ENCODE assay signal across 8 cellular contexts in the genomic region with DNA sequence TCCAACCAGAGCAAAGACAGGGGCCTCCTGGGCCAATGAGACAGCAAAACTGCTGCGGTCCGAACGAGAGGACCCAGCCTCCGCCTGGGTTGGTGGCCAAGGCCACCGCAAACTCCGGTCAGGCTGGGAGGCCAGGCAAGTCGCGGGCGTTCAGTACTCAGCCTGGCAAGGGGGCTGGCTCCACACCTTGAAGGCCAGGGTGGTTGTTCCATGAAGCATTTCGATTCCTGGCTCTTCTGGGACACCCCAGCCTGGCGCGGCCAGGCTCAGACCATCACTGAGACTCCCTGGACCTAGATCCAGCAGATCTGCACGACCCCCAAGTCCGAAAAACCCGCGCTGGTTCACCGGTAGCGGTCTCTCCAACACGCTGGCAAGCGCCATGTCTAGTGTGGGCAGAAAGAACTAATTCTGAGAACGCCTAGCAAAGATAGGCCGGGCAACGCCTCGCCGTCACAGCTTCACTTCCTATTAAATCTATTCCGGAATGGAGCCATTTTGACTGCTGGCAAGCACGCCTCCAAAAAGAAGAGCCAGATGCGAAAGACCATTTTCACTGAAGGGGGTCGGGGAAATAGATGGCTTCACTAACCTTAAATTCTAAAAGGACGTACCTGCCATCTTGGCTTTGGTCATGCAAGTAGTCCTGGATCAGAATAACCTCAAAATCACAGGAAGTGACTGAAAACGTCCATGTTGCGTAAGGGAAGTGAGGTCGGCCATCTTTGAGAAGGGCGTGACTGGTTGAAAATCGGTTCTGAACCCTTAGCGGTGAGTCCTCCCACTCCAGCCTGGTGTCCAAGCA. TPM values are rescaled to one million over a fixed set of nuclear protein-coding genes. Genes with fewer than 3 reads are reported as not detected.
A peak's percentile ranks its signal among the peaks of the same experiment; 100 is the strongest.
DNase-seq lines count a peak whose midpoint lies in the region; ATAC-seq and TF ChIP-seq lines count a peak whose summit lies in the region.

A gene (minus strand): TSS at position 403 of the 805 bp plus-strand sequence. CDS start 19 bp downstream, at position 384.

- peak within 1 kb of the TSS; percentile 98 for H3K9ac ChIP-seq in endodermal cell (ENCODE audit: extremely low read depth, low read length, poor library complexity, severe bottlenecking)

- POLR2A ChIA-PET in activated CD4-positive, alpha-beta memory T cell treated with anti-CD3 and anti-CD28 coated beads for 36 hours (lab: Charles Lee): interaction anchor here (0.5 to 3.9 kb wide), 5 partner anchors 28 to 146 kb away, joined by 3 to 37 read pairs (median 5); a partner anchor contains a TSS

- intact Hi-C loops in activated CD4-positive, alpha-beta memory T cell treated with anti-CD3 and anti-CD28 coated beads for 36 hours (cut with micrococcal nuclease): loop anchor here (1.0 to 2.0 kb wide), 4 partner anchors 22 to 1524 kb away; a partner anchor contains a TSS

- CTCF ChIA-PET in activated CD4-positive, alpha-beta memory T cell treated with anti-CD3 and anti-CD28 coated beads for 36 hours (lab: Charles Lee): interaction anchor here (2.1 to 2.6 kb wide), 4 partner anchors 28 to 52 kb away, joined by 4 to 13 read pairs (median 10); no protein-coding TSS in a partner anchor

- ATAC-seq in GM19452 (IDR thresholded peaks at IDR 0.05; ENCODE audit: unreplicated experiment): peak; percentile 93

- H3K36me3 Mint-ChIP-seq in activated CD4-positive, alpha-beta memory T cell treated with anti-CD3 and anti-CD28 coated beads for 36 hours: peaks cover 26% of the 10 kb centered on the region
- peaks cover 31% of the 10 kb centered on the region for H3K36me3 Mint-ChIP-seq in endodermal cell (ENCODE audit: low read depth)

- H3K36me3 ChIP-seq in endodermal cell (ENCODE audit: control insufficient read depth, insufficient read depth, low read length): peaks cover 31% of the 10 kb centered on the region

- peak within 1 kb of the TSS; percentile 95 for H3K27ac Mint-ChIP-seq in activated CD4-positive, alpha-beta memory T cell treated with anti-CD3 and anti-CD28 coated beads for 36 hours
- peak within 1 kb of the TSS; percentile 98 for H3K27ac Mint-ChIP-seq in endodermal cell

- DNase-seq in AG20443 (ENCODE audit: low spot score): peak; percentile 94
- DNase-seq in HL-60 (ENCODE audit: low read depth in 1 of 2, low spot score in 1 of 2): peak; percentile 95 to 98
- DNase-seq in activated CD4-positive, alpha-beta memory T cell treated with anti-CD3 and anti-CD28 coated beads for 36 hours: peak; percentile 94
- DNase-seq in endodermal cell: peak; percentile 96
- DNase-seq in middle frontal gyrus (ENCODE audit: extremely low spot score, low spot score): peak; percentile 89
- peak; percentile 49 to 76 for DNase-seq in stimulated activated CD8-positive, alpha-beta memory T cell treated with anti-CD3 and anti-CD28 coated beads, Interleukin-4, amount 100 ng/mL, for 1 hour (ENCODE audit: low read depth in 2 of 2, low spot score in 1 of 2)
- no peak for DNase-seq in T1000 (lab: John Stamatoyannopoulos, UW)

- WGBS in endodermal cell (ENCODE audit: insufficient coverage in 1 of 2, insufficient read length in 1 of 2), 2 experiments: 0 to 1% methylated on average over 29 to 36 of the region's 36 CpGs

- no peaks in the 10 kb centered on the region for H3K4me1 ChIP-seq in endodermal cell (ENCODE audit: control insufficient read depth, insufficient read depth, low read length)

- peak within 1 kb of the TSS; percentile 87 for H3K27ac ChIP-seq in HL-60 (replicated peaks)
- H3K27ac ChIP-seq in endodermal cell (ENCODE audit: low read depth, low read length): peak within 1 kb of the TSS; percentile 95

- H3K9me3 Mint-ChIP-seq in activated CD4-positive, alpha-beta memory T cell treated with anti-CD3 and anti-CD28 coated beads for 36 hours: no peaks in the 10 kb centered on the region
- H3K9me3 Mint-ChIP-seq in endodermal cell: no peaks in the 10 kb centered on the region

- H3K4me1 Mint-ChIP-seq in activated CD4-positive, alpha-beta memory T cell treated with anti-CD3 and anti-CD28 coated beads for 36 hours (ENCODE audit: low read depth): peaks cover 28% of the 10 kb centered on the region
- H3K4me1 Mint-ChIP-seq in endodermal cell: peaks cover 18% of the 10 kb centered on the region

- TF ChIP-seq CTCF in HL-60 (IDR thresholded peaks at IDR 0.05; ENCODE audit: insufficient read depth, low read length): no peak
- TF ChIP-seq CTCF in endodermal cell (conservative IDR thresholded peaks at IDR 0.05): no peak

- peak within 1 kb of the TSS; percentile 77 for H3K4me3 ChIP-seq in HL-60 (replicated peaks; ENCODE audit: insufficient read depth, low read length)
- H3K4me3 ChIP-seq in endodermal cell (ENCODE audit: low read length): peak within 1 kb of the TSS; percentile 97

- H3K4me3 Mint-ChIP-seq in activated CD4-positive, alpha-beta memory T cell treated with anti-CD3 and anti-CD28 coated beads for 36 hours: peak within 1 kb of the TSS; percentile 95
- H3K4me3 Mint-ChIP-seq in endodermal cell: peak within 1 kb of the TSS; percentile 88

- no peaks in the 10 kb centered on the region for H3K27me3 Mint-ChIP-seq in activated CD4-positive, alpha-beta memory T cell treated with anti-CD3 and anti-CD28 coated beads for 36 hours
- H3K27me3 Mint-ChIP-seq in endodermal cell (ENCODE audit: insufficient read depth): no peaks in the 10 kb centered on the region

- no peaks in the 10 kb centered on the region for H3K27me3 ChIP-seq in HL-60 (ENCODE audit: insufficient read depth, poor library complexity, severe bottlenecking)
- no peaks in the 10 kb centered on the region for H3K27me3 ChIP-seq in endodermal cell (ENCODE audit: control insufficient read depth, insufficient read depth, low read length, poor library complexity, severe bottlenecking)

- H3K9me3 ChIP-seq in endodermal cell (ENCODE audit: control insufficient read depth, low read length): peaks cover 4% of the 10 kb centered on the region

RNA-seq across cellular contexts. Expression of the gene that starts here (rescaled TPM):
- total RNA-seq in activated CD4-positive, alpha-beta memory T cell treated with anti-CD3 and anti-CD28 coated beads for 36 hours: 100 to 1,000 TPM; 116 to 119 TPM
- total RNA-seq in endodermal cell: 100 to 1,000 TPM; 227 to 257 TPM
- 176 TPM for polyA plus RNA-seq in endodermal cell (2013, experiment 1 of 2)
- 169 TPM for polyA plus RNA-seq in endodermal cell (2013, experiment 2 of 2)
